Comparison of ENCODE assay signal across 14 cellular contexts in the genomic region with DNA sequence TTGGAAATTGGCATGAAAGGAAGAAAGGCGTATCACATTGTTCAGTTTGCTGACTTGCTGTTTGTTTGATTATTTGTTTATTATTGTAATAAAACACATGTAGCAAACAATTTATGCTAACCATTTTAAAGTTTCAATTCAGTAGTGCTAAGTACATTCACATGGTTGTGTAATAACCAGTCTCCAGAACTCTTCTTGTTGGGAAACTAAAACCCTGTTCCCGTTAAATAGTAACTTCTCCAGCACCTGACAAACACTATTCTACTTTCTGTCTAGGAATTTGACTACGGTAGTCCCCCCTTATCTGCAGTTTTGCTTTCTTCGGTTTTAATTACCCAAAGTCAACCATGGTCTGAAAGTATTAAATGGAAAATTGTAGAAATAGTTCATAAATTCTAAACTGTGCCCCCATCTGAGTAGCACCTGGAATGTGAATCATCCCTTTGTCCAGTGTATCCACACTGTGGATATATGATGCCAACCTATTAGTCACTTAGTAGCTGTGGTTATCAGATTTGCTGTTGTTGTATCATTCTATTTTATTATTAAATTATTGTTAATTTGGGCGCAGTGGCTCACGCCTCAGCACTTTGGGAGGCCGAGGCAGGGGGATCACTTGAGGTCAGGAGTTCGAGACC. TPM values are rescaled to one million over a fixed set of nuclear protein-coding genes. Genes with fewer than 3 reads are reported as not detected.
A peak's percentile ranks its signal among the peaks of the same experiment; 100 is the strongest.
DNase-seq lines count a peak whose midpoint lies in the region; ATAC-seq and TF ChIP-seq lines count a peak whose summit lies in the region.
"Had no signal": no experiment of that assay in that cellular context is flagged by ENCODE, and none has a peak within 500 bp of the region (broad histone marks: within the 10 kb centered on the region; RNA-seq: fewer than 3 reads in every experiment).

No MANE protein-coding gene starts in this region.

- H3K4me3 Mint-ChIP-seq in natural killer cell: no peak overlapping the region
- H3K4me3 Mint-ChIP-seq in natural killer cell treated with Interleukin-12 subunit alpha and Interleukin-12 subunit beta and Interleukin-15 and Interleukin-18, amount 100 ng/mL, for 72 hours: no peak overlapping the region
- no peak overlapping the region for H3K4me3 Mint-ChIP-seq in stimulated activated naive B cell treated with anti-CD40 and anti-IgM and Interleukin-4, amounts not matched to agents 10 μg/mL and 1 μg/mL and 100 μg/mL, for 72 hours

- peaks cover 44 to 58% of the 10 kb centered on the region in 2 donors for H3K4me1 Mint-ChIP-seq in natural killer cell
- peaks cover 39 to 48% of the 10 kb centered on the region in 2 donors for H3K4me1 Mint-ChIP-seq in natural killer cell treated with Interleukin-12 subunit alpha and Interleukin-12 subunit beta and Interleukin-15 and Interleukin-18, amount 100 ng/mL, for 72 hours (ENCODE audit: low read depth in 2 of 2)
- peaks cover 37 to 69% of the 10 kb centered on the region in 2 donors for H3K4me1 Mint-ChIP-seq in stimulated activated naive B cell treated with anti-CD40 and anti-IgM and Interleukin-4, amounts not matched to agents 10 μg/mL and 1 μg/mL and 100 μg/mL, for 72 hours

- no peak for ATAC-seq in natural killer cell
- no peak for ATAC-seq in natural killer cell treated with Interleukin-12 subunit alpha and Interleukin-12 subunit beta and Interleukin-15 and Interleukin-18, amount 100 ng/mL, for 72 hours
- ATAC-seq in left lobe of liver: peak; percentile 60
- no peak for ATAC-seq in stimulated activated naive B cell treated with anti-CD40 and anti-IgM and Interleukin-4, amounts not matched to agents 10 μg/mL and 1 μg/mL and 100 μg/mL, for 72 hours (replicated peaks)
- ATAC-seq: GM12878 had no signal

- H3K36me3 Mint-ChIP-seq in natural killer cell: no peaks in the 10 kb centered on the region
- H3K36me3 Mint-ChIP-seq in natural killer cell treated with Interleukin-12 subunit alpha and Interleukin-12 subunit beta and Interleukin-15 and Interleukin-18, amount 100 ng/mL, for 72 hours: no peaks in the 10 kb centered on the region
- peaks cover 24 to 29% of the 10 kb centered on the region in 2 donors for H3K36me3 Mint-ChIP-seq in stimulated activated naive B cell treated with anti-CD40 and anti-IgM and Interleukin-4, amounts not matched to agents 10 μg/mL and 1 μg/mL and 100 μg/mL, for 72 hours

- intact Hi-C loops in natural killer cell (cut with micrococcal nuclease): no loop called here

- in situ Hi-C loops in GM13977 (cut with MboI; ENCODE audit: low pct_unique_long_range_greater_than_20kb, low sequenced_read_pairs, unreplicated experiment): no loop called here

- H3K27me3 Mint-ChIP-seq in natural killer cell (ENCODE audit: low read depth in 2 of 2): no peaks in the 10 kb centered on the region
- no peaks in the 10 kb centered on the region for H3K27me3 Mint-ChIP-seq in natural killer cell treated with Interleukin-12 subunit alpha and Interleukin-12 subunit beta and Interleukin-15 and Interleukin-18, amount 100 ng/mL, for 72 hours
- no peaks in the 10 kb centered on the region for H3K27me3 Mint-ChIP-seq in stimulated activated naive B cell treated with anti-CD40 and anti-IgM and Interleukin-4, amounts not matched to agents 10 μg/mL and 1 μg/mL and 100 μg/mL, for 72 hours

- no peaks in the 10 kb centered on the region for H3K9me3 Mint-ChIP-seq in natural killer cell
- no peaks in the 10 kb centered on the region for H3K9me3 Mint-ChIP-seq in natural killer cell treated with Interleukin-12 subunit alpha and Interleukin-12 subunit beta and Interleukin-15 and Interleukin-18, amount 100 ng/mL, for 72 hours
- H3K9me3 Mint-ChIP-seq in stimulated activated naive B cell treated with anti-CD40 and anti-IgM and Interleukin-4, amounts not matched to agents 10 μg/mL and 1 μg/mL and 100 μg/mL, for 72 hours: no peaks in the 10 kb centered on the region

- H3K27ac Mint-ChIP-seq in natural killer cell: peak overlapping the region; percentile 87 to 98
- no peak overlapping the region for H3K27ac Mint-ChIP-seq in natural killer cell treated with Interleukin-12 subunit alpha and Interleukin-12 subunit beta and Interleukin-15 and Interleukin-18, amount 100 ng/mL, for 72 hours
- H3K27ac Mint-ChIP-seq in stimulated activated naive B cell treated with anti-CD40 and anti-IgM and Interleukin-4, amounts not matched to agents 10 μg/mL and 1 μg/mL and 100 μg/mL, for 72 hours: no peak overlapping the region

- no peak for TF ChIP-seq CTCF in natural killer cell (IDR thresholded peaks at IDR 0.05)
- TF ChIP-seq CTCF in GM13977 (IDR thresholded peaks at IDR 0.05; ENCODE audit: extremely low read depth, insufficient read depth, missing control alignments): no peak

- no peak for DNase-seq in natural killer cell
- no peak for DNase-seq in natural killer cell treated with Interleukin-12 subunit alpha and Interleukin-12 subunit beta and Interleukin-15 and Interleukin-18, amount 100 ng/mL, for 72 hours (ENCODE audit: low spot score)
- peak; percentile 14 for DNase-seq in astrocyte of the hippocampus (ENCODE audit: low read depth, low spot score)
- no peak for DNase-seq in left lobe of liver (ENCODE audit: low spot score)
- no peak for DNase-seq in stimulated activated naive B cell treated with anti-CD40 and anti-IgM and Interleukin-4, amounts not matched to agents 10 μg/mL and 1 μg/mL and 100 μg/mL, for 72 hours
- DNase-seq in stimulated activated CD8-positive, alpha-beta memory T cell treated with anti-CD3 and anti-CD28 coated beads, Interleukin-4, amount 100 ng/mL, for 48 hours: no peak
- no peak for DNase-seq in DMS153 treated with DMSO at 0.1 percent for 48 hours (lab: John Stamatoyannopoulos, UW; ENCODE audit: unreplicated experiment)
- no peak for DNase-seq in GM13977 (ENCODE audit: low spot score)
- DNase-seq: activated T-cell treated with anti-CD3 and anti-CD28 coated beads for 4 hours, DMS79, dorsolateral prefrontal cortex, nucleus accumbens, upper lobe of left lung had no signal

RNA-seq across cellular contexts. Expression of gene MORC3, which starts 5.5 kb away (rescaled TPM):
- total RNA-seq in natural killer cell: 10 to 100 TPM; 59.7 to 74.1 (median 64.8) TPM
- 10 to 100 TPM; 26.8 to 28.7 TPM for total RNA-seq in natural killer cell treated with Interleukin-12 subunit alpha and Interleukin-12 subunit beta and Interleukin-15 and Interleukin-18, amount 100 ng/mL, for 72 hours
- total RNA-seq in left lobe of liver: 12.6 TPM

RNA-seq across cellular contexts. Expression of gene CHAF1B, which starts 59.7 kb away (rescaled TPM):
- 1 to 10 TPM; 7.6 to 7.9 (median 7.7) TPM for total RNA-seq in natural killer cell
- 10 to 100 TPM; 20.2 to 38.0 TPM for total RNA-seq in natural killer cell treated with Interleukin-12 subunit alpha and Interleukin-12 subunit beta and Interleukin-15 and Interleukin-18, amount 100 ng/mL, for 72 hours
- 0.43 TPM for total RNA-seq in left lobe of liver

Comparison
In these comparisons a context has a peak if more than half of its experiments do, and no peak if none do; other contexts are left out.
1. H3K27ac Mint-ChIP-seq: peak in natural killer cell (2 of 2); none in natural killer cell treated with Interleukin-12 subunit alpha and Interleukin-12 subunit beta and Interleukin-15 and Interleukin-18, amount 100 ng/mL, for 72 hours (0 of 2) and stimulated activated naive B cell treated with anti-CD40 and anti-IgM and Interleukin-4, amounts not matched to agents 10 μg/mL and 1 μg/mL and 100 μg/mL, for 72 hours (single experiment).